In the genomic region with DNA sequence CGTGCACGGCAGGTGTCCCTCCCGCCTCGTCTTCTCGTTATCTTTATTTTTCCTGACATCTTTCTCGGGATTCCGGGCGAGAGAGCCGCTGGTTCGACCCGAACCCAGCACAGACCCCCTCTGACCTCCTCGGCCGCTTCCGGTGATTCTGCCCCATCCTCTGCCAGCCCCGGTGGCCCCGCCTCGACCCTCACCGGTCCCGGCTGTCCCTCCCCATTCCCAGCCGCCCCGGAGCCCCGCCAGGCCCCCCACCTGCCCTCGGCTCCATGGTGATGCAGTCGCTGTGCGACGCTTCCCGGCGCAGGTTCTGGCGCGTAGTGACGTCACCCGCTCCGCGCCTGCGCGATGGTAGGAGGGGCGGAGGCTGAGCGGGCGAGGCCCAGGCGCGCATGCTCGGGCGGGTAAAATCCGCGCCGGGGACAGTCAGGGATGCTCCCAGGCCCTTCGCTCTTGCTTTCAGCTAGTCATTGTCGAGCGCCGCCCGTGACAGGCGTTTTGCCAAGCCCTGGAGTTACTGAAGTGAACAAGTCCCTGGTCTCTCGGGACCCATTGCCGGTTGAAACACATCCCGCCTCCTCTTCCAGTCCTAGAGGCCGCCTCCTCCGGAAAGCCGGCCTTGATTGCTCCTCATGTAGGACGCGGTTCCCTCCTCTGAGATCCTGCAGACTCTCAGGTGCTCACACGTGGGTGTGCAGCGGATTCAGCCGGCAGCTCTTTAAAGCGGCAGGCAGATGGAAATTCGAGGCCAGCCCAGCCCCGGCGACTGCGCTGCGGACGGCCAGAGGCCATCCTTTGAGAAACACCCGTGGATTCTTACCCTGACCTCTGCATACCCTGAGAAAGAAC, we compare ENCODE assay signal across 8 cellular contexts. TPM values are rescaled to one million over a fixed set of nuclear protein-coding genes. Genes with fewer than 3 reads are reported as not detected.
A peak's percentile ranks its signal among the peaks of the same experiment; 100 is the strongest.
DNase-seq lines count a peak whose midpoint lies in the region; ATAC-seq and TF ChIP-seq lines count a peak whose summit lies in the region.

A gene with protein sequence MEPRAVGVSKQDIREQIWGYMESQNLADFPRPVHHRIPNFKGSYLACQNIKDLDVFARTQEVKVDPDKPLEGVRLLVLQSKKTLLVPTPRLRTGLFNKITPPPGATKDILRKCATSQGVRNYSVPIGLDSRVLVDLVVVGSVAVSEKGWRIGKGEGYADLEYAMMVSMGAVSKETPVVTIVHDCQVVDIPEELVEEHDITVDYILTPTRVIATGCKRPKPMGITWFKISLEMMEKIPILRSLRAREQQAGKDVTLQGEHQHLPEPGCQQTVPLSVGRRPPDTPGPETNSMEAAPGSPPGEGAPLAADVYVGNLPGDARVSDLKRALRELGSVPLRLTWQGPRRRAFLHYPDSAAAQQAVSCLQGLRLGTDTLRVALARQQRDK (minus strand): TSS at position 319 of the 846 bp plus-strand sequence. CDS start 51 bp downstream, at position 268.

- DNase-seq in DMS 273 treated with DMSO at 0.1 percent for 48 hours (lab: John Stamatoyannopoulos, UW) (peak; percentile 37), OCI-M2 (lab: John Stamatoyannopoulos, UW; ENCODE audit: unreplicated experiment) (peak; percentile 12), activated T-cell treated with anti-CD3 and anti-CD28 coated beads for 48 hours (ENCODE audit: low read depth) (peak; percentile 95), erythroblast (lab: John Stamatoyannopoulos, UW) (peak; percentile 94 to 97)
- DNase-seq in stimulated activated CD8-positive, alpha-beta memory T cell treated with anti-CD3 and anti-CD28 coated beads, Interleukin-4, amount 100 ng/mL, for 4 hours (ENCODE audit: low read depth in 2 of 2, low spot score in 1 of 2), result peak; percentile 85 to 93

- H3K9me3 ChIP-seq in mucosa of rectum (ENCODE audit: control insufficient read depth in 2 of 2, low read length in 2 of 2), result no peaks in the 10 kb centered on the region

- peaks cover 8% of the 10 kb centered on the region for H3K27me3 Mint-ChIP-seq in IgD-negative memory B cell

- H3K4me1 Mint-ChIP-seq in IgD-negative memory B cell, result peaks cover 15 to 19% (median 16%) of the 10 kb centered on the region in 3 donors

- peak within 1 kb of the TSS; percentile 74 to 80 for H3K27ac ChIP-seq in mucosa of rectum (ENCODE audit: low read depth in 2 of 2, low read length in 2 of 2)

- H3K4me3 ChIP-seq in mucosa of rectum (ENCODE audit: low read length in 2 of 2), result peak within 1 kb of the TSS; percentile 90 to 91

- peaks cover 3 to 6% of the 10 kb centered on the region in 2 donors for H3K36me3 ChIP-seq in mucosa of rectum (ENCODE audit: control insufficient read depth in 2 of 2, insufficient read depth in 2 of 2, low read length in 2 of 2)

- H3K27me3 ChIP-seq in mucosa of rectum (ENCODE audit: control insufficient read depth in 2 of 2, insufficient read depth in 2 of 2, low read length in 2 of 2), result no peaks in the 10 kb centered on the region

- peaks cover 2% of the 10 kb centered on the region for H3K36me3 Mint-ChIP-seq in IgD-negative memory B cell

- H3K4me1 ChIP-seq in mucosa of rectum (ENCODE audit: control insufficient read depth in 2 of 2, insufficient read depth in 2 of 2, low read length in 2 of 2), result peaks cover 9 to 11% of the 10 kb centered on the region in 2 donors

- no peaks in the 10 kb centered on the region for H3K9me3 Mint-ChIP-seq in IgD-negative memory B cell

- peak; percentile 69 for TF ChIP-seq POLR2A in erythroblast (IDR thresholded peaks at IDR 0.05; ENCODE audit: low read length)

- H3K4me3 Mint-ChIP-seq in IgD-negative memory B cell, result peak within 1 kb of the TSS; percentile 90 to 97 (median 96)

- ATAC-seq in GM21529 (IDR thresholded peaks at IDR 0.05; ENCODE audit: unreplicated experiment), result peak; percentile 88

- peak within 1 kb of the TSS; percentile 95 to 99 for H3K9ac ChIP-seq in mucosa of rectum (ENCODE audit: low read depth in 1 of 2, low read length in 2 of 2)

- peak within 1 kb of the TSS; percentile 93 to 98 (median 98) for H3K27ac Mint-ChIP-seq in IgD-negative memory B cell

RNA-seq across cellular contexts. Expression of the gene that starts here (rescaled TPM):
- 19.1 TPM for polyA plus RNA-seq in IgD-negative memory B cell

Comparison
In these comparisons a context has a peak if more than half of its experiments do, and no peak if none do; other contexts are left out.
1. Peak in every context shown above with its lines: DNase-seq, ATAC-seq, H3K4me3 ChIP-seq and H3K27ac ChIP-seq.
2. DNase-seq: peak in every context shown above with its lines; median percentile 96 in erythroblast; 95 in activated T-cell treated with anti-CD3 and anti-CD28 coated beads for 48 hours; 89 in stimulated activated CD8-positive, alpha-beta memory T cell treated with anti-CD3 and anti-CD28 coated beads, Interleukin-4, amount 100 ng/mL, for 4 hours; 37 in DMS 273 treated with DMSO at 0.1 percent for 48 hours; 12 in OCI-M2.